1 cellular context compared by ENCODE assay signal in genomic region chr21:31088196-31088751, GRCh38.
TF ChIP-seq lines count a peak whose summit lies in the region.

No MANE protein-coding gene starts in this region.

TF ChIP-seq in K562, 482 proteins besides CTCF, POLR2A, EP300 and RAD21:
- no peak for TF ChIP-seq ZNF224 (CRISPR knock-in tag; IDR thresholded peaks at IDR 0.05)
- TF ChIP-seq ETV6 (IDR thresholded peaks at IDR 0.05; ENCODE audit: borderline replicate concordance in 1 of 2, low read depth in 2 of 2, low read length in 1 of 2): no peak
- TF ChIP-seq ETV6 (CRISPR knock-in tag; IDR thresholded peaks at IDR 0.05; ENCODE audit: borderline replicate concordance): no peak
- no peak for TF ChIP-seq ZNF583 (CRISPR knock-in tag; IDR thresholded peaks at IDR 0.05)
- TF ChIP-seq, protein P1, sequence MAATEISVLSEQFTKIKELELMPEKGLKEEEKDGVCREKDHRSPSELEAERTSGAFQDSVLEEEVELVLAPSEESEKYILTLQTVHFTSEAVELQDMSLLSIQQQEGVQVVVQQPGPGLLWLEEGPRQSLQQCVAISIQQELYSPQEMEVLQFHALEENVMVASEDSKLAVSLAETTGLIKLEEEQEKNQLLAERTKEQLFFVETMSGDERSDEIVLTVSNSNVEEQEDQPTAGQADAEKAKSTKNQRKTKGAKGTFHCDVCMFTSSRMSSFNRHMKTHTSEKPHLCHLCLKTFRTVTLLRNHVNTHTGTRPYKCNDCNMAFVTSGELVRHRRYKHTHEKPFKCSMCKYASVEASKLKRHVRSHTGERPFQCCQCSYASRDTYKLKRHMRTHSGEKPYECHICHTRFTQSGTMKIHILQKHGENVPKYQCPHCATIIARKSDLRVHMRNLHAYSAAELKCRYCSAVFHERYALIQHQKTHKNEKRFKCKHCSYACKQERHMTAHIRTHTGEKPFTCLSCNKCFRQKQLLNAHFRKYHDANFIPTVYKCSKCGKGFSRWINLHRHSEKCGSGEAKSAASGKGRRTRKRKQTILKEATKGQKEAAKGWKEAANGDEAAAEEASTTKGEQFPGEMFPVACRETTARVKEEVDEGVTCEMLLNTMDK (IDR thresholded peaks at IDR 0.05; ENCODE audit: borderline replicate concordance, insufficient read depth, low read depth, low read length, poor library complexity, severe bottlenecking): peak; percentile 32
